8 cellular contexts compared by ENCODE assay signal in the genomic region with DNA sequence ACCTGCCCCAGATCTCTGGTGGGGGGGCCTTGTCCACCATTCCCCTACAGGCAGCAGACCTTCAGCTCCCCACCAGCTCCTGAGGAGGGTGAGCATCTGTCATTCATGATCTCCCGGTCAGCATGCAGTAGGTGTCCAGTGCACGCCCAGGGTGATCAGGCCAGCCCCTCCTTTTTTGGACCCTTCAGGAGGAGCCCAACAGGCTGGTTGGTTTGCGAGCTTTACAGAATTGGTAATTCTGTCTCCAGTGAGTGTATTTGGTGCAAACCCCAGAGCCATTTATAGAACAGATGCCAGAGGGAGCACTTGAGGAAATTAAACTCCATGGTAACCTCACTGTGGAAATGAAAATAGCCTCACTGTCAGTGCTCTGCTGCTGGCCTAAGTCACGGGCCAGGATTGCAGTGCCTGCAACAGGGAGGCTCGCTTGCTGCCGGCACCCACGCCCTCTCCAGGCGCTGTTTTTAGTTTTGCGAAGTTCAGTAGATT. TPM values are rescaled to one million over a fixed set of nuclear protein-coding genes. Genes with fewer than 3 reads are reported as not detected.
DNase-seq lines count a peak whose midpoint lies in the region; ATAC-seq lines count a peak whose summit lies in the region.

No MANE protein-coding gene starts in this region.

- no peaks in the 10 kb centered on the region for H3K36me3 Mint-ChIP-seq in activated naive CD8-positive, alpha-beta T cell treated with anti-CD3 and anti-CD28 coated beads for 36 hours
- H3K36me3 Mint-ChIP-seq in T-helper 17 cell (ENCODE audit: low read depth) = no peaks in the 10 kb centered on the region

- H3K27me3 Mint-ChIP-seq in activated naive CD8-positive, alpha-beta T cell treated with anti-CD3 and anti-CD28 coated beads for 36 hours = no peaks in the 10 kb centered on the region
- peaks cover 14% of the 10 kb centered on the region for H3K27me3 Mint-ChIP-seq in T-helper 17 cell

- peak overlapping the region; percentile 78 for H3K27ac ChIP-seq in temporal lobe (ENCODE audit: low read depth, low read length)

- DNase-seq in NCI-H1417 (lab: John Stamatoyannopoulos, UW) (peak; percentile 71 to 93 (median 76)), amniotic stem cell (lab: John Stamatoyannopoulos, UW) (peak; percentile 5), iris pigment epithelial cell (ENCODE audit: low read depth) (peak; percentile 36), T-helper 17 cell (no peak)
- no peak for DNase-seq in activated naive CD8-positive, alpha-beta T cell treated with anti-CD3 and anti-CD28 coated beads for 36 hours

- no peaks in the 10 kb centered on the region for H3K9me3 Mint-ChIP-seq in activated naive CD8-positive, alpha-beta T cell treated with anti-CD3 and anti-CD28 coated beads for 36 hours

- H3K4me3 Mint-ChIP-seq in activated naive CD8-positive, alpha-beta T cell treated with anti-CD3 and anti-CD28 coated beads for 36 hours = no peak overlapping the region
- no peak overlapping the region for H3K4me3 Mint-ChIP-seq in T-helper 17 cell

- peaks cover 6% of the 10 kb centered on the region for H3K4me1 Mint-ChIP-seq in activated naive CD8-positive, alpha-beta T cell treated with anti-CD3 and anti-CD28 coated beads for 36 hours
- H3K4me1 Mint-ChIP-seq in T-helper 17 cell = peaks cover 6% of the 10 kb centered on the region

- ATAC-seq in GM18520 (IDR thresholded peaks at IDR 0.05; ENCODE audit: unreplicated experiment) (no peak), T-helper 17 cell (no peak), HG02588 (IDR thresholded peaks at IDR 0.05; ENCODE audit: unreplicated experiment) (no peak)

- H3K9me3 ChIP-seq in T-helper 17 cell (ENCODE audit: control insufficient read depth, low read length, poor library complexity, severe bottlenecking) = no peaks in the 10 kb centered on the region

- H3K27ac Mint-ChIP-seq in activated naive CD8-positive, alpha-beta T cell treated with anti-CD3 and anti-CD28 coated beads for 36 hours = no peak overlapping the region
- no peak overlapping the region for H3K27ac Mint-ChIP-seq in T-helper 17 cell

RNA-seq across cellular contexts. Expression of a gene that starts 23.4 kb away (rescaled TPM):
- total RNA-seq in temporal lobe (30.7 TPM), T-helper 17 cell (not detected)
- total RNA-seq in activated naive CD8-positive, alpha-beta T cell treated with anti-CD3 and anti-CD28 coated beads for 36 hours = under 1 TPM; 0.88 to 0.89 TPM

Comparison
In these comparisons a context has a peak if more than half of its experiments do, and no peak if none do; other contexts are left out.
1. DNase-seq: peak in NCI-H1417 (3 of 3), amniotic stem cell (single experiment) and iris pigment epithelial cell (single experiment); none in activated naive CD8-positive, alpha-beta T cell treated with anti-CD3 and anti-CD28 coated beads for 36 hours (single experiment) and T-helper 17 cell (0 of 3).
2. RNA of a gene that starts 23.4 kb away (total RNA-seq): 30.7 TPM in temporal lobe (single experiment); 0.88 to 0.89 TPM in activated naive CD8-positive, alpha-beta T cell treated with anti-CD3 and anti-CD28 coated beads for 36 hours and not detected in T-helper 17 cell; every median in the first group is over 10 times any median in the second.